Comparison of ENCODE assay signal across 10 cellular contexts in the genomic region with DNA sequence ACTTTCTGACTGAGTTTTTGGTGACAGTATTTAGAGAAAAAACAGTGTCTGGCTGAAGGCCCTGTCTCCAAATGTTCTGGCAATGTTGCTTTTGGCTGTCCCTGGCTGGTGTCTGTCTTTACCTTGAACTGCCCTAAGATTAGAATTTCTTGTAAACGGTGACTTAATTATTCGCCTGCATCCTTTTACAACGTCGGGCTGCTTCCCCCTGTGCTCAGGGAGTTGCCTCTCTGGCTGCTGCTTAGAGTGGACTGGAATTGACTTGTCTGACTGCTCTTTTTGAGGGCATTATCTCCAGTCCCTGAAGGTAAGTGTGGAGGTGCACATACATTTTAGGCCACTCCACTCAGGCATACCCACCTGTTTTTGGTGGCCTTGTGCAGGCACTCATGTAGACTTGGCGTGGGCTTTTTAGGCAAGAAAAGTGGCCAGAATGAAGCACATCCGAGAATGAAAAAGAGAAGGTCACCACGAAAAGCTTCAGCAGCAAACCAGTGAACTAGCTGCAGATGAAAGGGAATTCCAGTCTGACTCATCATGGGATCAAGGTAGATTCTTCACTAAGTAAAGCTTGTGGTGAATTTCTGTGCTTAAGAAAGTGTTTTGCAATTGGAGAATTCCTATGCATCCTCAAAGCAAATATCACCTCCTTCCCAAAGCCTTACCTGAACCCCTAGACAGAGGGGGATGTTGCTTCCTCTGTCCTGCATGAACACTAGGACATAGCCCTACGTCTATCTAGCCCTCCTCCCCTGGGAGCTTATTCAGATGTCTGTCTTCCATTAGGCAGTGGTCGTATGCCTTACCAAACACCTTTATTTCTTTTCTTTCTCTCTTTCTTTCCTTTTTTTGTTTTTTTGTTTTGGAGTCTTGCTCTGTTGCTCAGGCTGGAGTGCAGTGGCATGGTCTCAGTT.
DNase-seq lines count a peak whose midpoint lies in the region; ATAC-seq and TF ChIP-seq lines count a peak whose summit lies in the region.
"Had no signal": no experiment of that assay in that cellular context is flagged by ENCODE, and none has a peak within 500 bp of the region (broad histone marks: within the 10 kb centered on the region; RNA-seq: fewer than 3 reads in every experiment).

No MANE protein-coding gene starts in this region.

- H3K36me3 ChIP-seq in DOHH2 (ENCODE audit: control insufficient read depth, low read length) (no peaks in the 10 kb centered on the region), GM23248 (ENCODE audit: low read depth) (no peaks in the 10 kb centered on the region), PC-9 (ENCODE audit: low read depth) (no peaks in the 10 kb centered on the region), left ventricle myocardium inferior (no peaks in the 10 kb centered on the region), MM.1S (replicated peaks; ENCODE audit: insufficient read depth, low read length) (no peaks in the 10 kb centered on the region), testis (ENCODE audit: low read depth, missing control alignments) (no peaks in the 10 kb centered on the region), upper lobe of right lung (no peaks in the 10 kb centered on the region)
- H3K36me3 ChIP-seq: pancreas had no signal

- DNase-seq in GM23248 = peak; percentile 15
- peak; percentile 23 to 89 for DNase-seq in PC-9
- no peak for DNase-seq in left ventricle myocardium inferior
- no peak for DNase-seq in MM.1S
- no peak for DNase-seq in testis
- no peak for DNase-seq in upper lobe of right lung
- no peak for DNase-seq in C1 segment of cervical spinal cord (lab: John Stamatoyannopoulos, UW)
- DNase-seq: NCI-H82, pancreas had no signal

- no peak for TF ChIP-seq POLR2A in testis (IDR thresholded peaks at IDR 0.05)

- H3K79me2 ChIP-seq in DOHH2 (ENCODE audit: control insufficient read depth, low read length) (no peaks in the 10 kb centered on the region), GM23248 (ENCODE audit: insufficient read depth) (no peaks in the 10 kb centered on the region), PC-9 (ENCODE audit: low read depth) (no peaks in the 10 kb centered on the region), MM.1S (ENCODE audit: low read length) (no peaks in the 10 kb centered on the region)

- intact Hi-C loops in PC-9 (cut with micrococcal nuclease; ENCODE audit: unreplicated experiment) = loop anchor here (1.0 kb wide), 1 partner anchor 230 kb away; a partner anchor contains a TSS
- intact Hi-C loops in left ventricle myocardium inferior (cut with micrococcal nuclease) = no loop called here
- intact Hi-C loops in testis (cut with DNase I; ENCODE audit: low total_unique reads) = no loop called here
- intact Hi-C loops in upper lobe of right lung (cut with DNase I) = no loop called here

- H3K4me2 ChIP-seq in DOHH2 (ENCODE audit: low read length) (peak overlapping the region; percentile 20; the same call in 1 of the 2 replicates), GM23248 (ENCODE audit: unreplicated experiment) (no peak overlapping the region), PC-9 (peak overlapping the region; percentile 79), MM.1S (ENCODE audit: low read depth, low read length) (no peak overlapping the region)

- H4K20me1 ChIP-seq in DOHH2 (ENCODE audit: control insufficient read depth, insufficient read depth, low read depth, low read length) (no peaks in the 10 kb centered on the region), GM23248 (ENCODE audit: insufficient read depth) (no peaks in the 10 kb centered on the region), PC-9 (ENCODE audit: insufficient read depth) (no peaks in the 10 kb centered on the region), MM.1S (ENCODE audit: insufficient read depth, low read length) (no peaks in the 10 kb centered on the region)

- no peak overlapping the region for H3K9ac ChIP-seq in GM23248
- H3K9ac ChIP-seq in MM.1S (ENCODE audit: low read length) = no peak overlapping the region

- H3K27ac ChIP-seq in DOHH2 (ENCODE audit: low read depth, low read length) (no peak overlapping the region), GM23248 (no peak overlapping the region), PC-9 (peak overlapping the region; percentile 56), left ventricle myocardium inferior (replicated peaks) (peak overlapping the region; percentile 47), MM.1S (ENCODE audit: low read length) (no peak overlapping the region), testis (peak overlapping the region in 1 of 2 donors; percentile 5), upper lobe of right lung (no peak overlapping the region)
- H3K27ac ChIP-seq: pancreas had no signal

- in situ Hi-C loops in GM23248 (cut with MboI) = no loop called here

- no peaks in the 10 kb centered on the region for H3K27me3 ChIP-seq in DOHH2 (ENCODE audit: control insufficient read depth, low read length)
- H3K27me3 ChIP-seq in GM23248 (replicated peaks; ENCODE audit: insufficient read depth) = no peaks in the 10 kb centered on the region
- no peaks in the 10 kb centered on the region for H3K27me3 ChIP-seq in PC-9 (ENCODE audit: insufficient read depth, low read depth)
- no peaks in the 10 kb centered on the region for H3K27me3 ChIP-seq in left ventricle myocardium inferior (ENCODE audit: low read depth)
- no peaks in the 10 kb centered on the region for H3K27me3 ChIP-seq in MM.1S (replicated peaks; ENCODE audit: insufficient read depth, low read length)
- no peaks in the 10 kb centered on the region for H3K27me3 ChIP-seq in testis
- H3K27me3 ChIP-seq in upper lobe of right lung = no peaks in the 10 kb centered on the region
- H3K27me3 ChIP-seq: pancreas had no signal

- 73 to 74% methylated on average over 9 of the region's 9 CpGs for WGBS in GM23248 (ENCODE audit: low coverage in 1 of 2, low lambda C conversion rate in 2 of 2, missing lambda C conversion rate in 2 of 2), 2 experiments
- WGBS in testis, 2 donors = 48 to 52% methylated on average over 9 of the region's 9 CpGs

- H3K4me3 ChIP-seq in DOHH2 (ENCODE audit: low read length) (no peak overlapping the region), GM23248 (no peak overlapping the region), PC-9 (peak overlapping the region; percentile 32; the same call in 1 of the 2 replicates), left ventricle myocardium inferior (no peak overlapping the region), MM.1S (ENCODE audit: low read length) (no peak overlapping the region), testis (no peak overlapping the region), upper lobe of right lung (no peak overlapping the region)
- H3K4me3 ChIP-seq: pancreas had no signal

- BruUV-seq in PC-9 (replicated peaks; lab: Mats Ljungman, UMichigan) = no TSS peak

- ATAC-seq in upper lobe of right lung = no peak

- CTCF ChIA-PET in PC-9 (lab: Charles Lee) = interaction anchor here (1.1 kb wide), 1 partner anchor 229 kb away, joined by 3 read pairs; no protein-coding TSS in a partner anchor

- POLR2A ChIA-PET in PC-9 (lab: Charles Lee; ENCODE audit: unreplicated experiment) = no interaction called here

- TF ChIP-seq CTCF in DOHH2 (IDR thresholded peaks at IDR 0.05; ENCODE audit: low read depth, low read length, poor library complexity, severe bottlenecking) (no peak), PC-9 (conservative IDR thresholded peaks at IDR 0.05) (no peak), left ventricle myocardium inferior (IDR thresholded peaks at IDR 0.05; ENCODE audit: borderline replicate concordance) (no peak), MM.1S (IDR thresholded peaks at IDR 0.05; ENCODE audit: low read length) (no peak), testis (IDR thresholded peaks at IDR 0.05) (no peak), upper lobe of right lung (IDR thresholded peaks at IDR 0.05) (no peak)

- H3K9me2 ChIP-seq in DOHH2 (replicated peaks; ENCODE audit: control insufficient read depth, low read length) = no peaks in the 10 kb centered on the region
- H3K9me2 ChIP-seq in GM23248 (ENCODE audit: insufficient read depth) = no peaks in the 10 kb centered on the region
- H3K9me2 ChIP-seq in PC-9 (ENCODE audit: insufficient read depth) = no peaks in the 10 kb centered on the region
- H3K9me2 ChIP-seq in MM.1S (replicated peaks; ENCODE audit: insufficient read depth, low read length) = no peaks in the 10 kb centered on the region

- H2AFZ ChIP-seq in GM23248 = no peak overlapping the region
- 0 out of 2 replicates have a peak overlapping the region, but pooled peaks have one; percentile 6 for H2AFZ ChIP-seq in PC-9
- H2AFZ ChIP-seq in MM.1S (ENCODE audit: low read length) = no peak overlapping the region

- H3K9me3 ChIP-seq in DOHH2 (ENCODE audit: control insufficient read depth, insufficient read depth, low read length) (no peaks in the 10 kb centered on the region), GM23248 (ENCODE audit: low read depth) (no peaks in the 10 kb centered on the region), PC-9 (ENCODE audit: insufficient read depth, low read depth) (0 out of 2 replicates have a peak, but pooled peaks cover 7% of the 10 kb centered on the region), left ventricle myocardium inferior (replicated peaks) (peaks cover 6% of the 10 kb centered on the region), MM.1S (replicated peaks; ENCODE audit: insufficient read depth, low read length) (no peaks in the 10 kb centered on the region), testis (no peaks in the 10 kb centered on the region), upper lobe of right lung (no peaks in the 10 kb centered on the region)
- H3K9me3 ChIP-seq: pancreas had no signal

- H3F3A ChIP-seq in DOHH2 (ENCODE audit: control insufficient read depth, insufficient read depth) (no peaks in the 10 kb centered on the region), GM23248 (ENCODE audit: insufficient read depth) (no peaks in the 10 kb centered on the region), PC-9 (ENCODE audit: insufficient read depth, low read depth) (peaks cover 21% of the 10 kb centered on the region), MM.1S (ENCODE audit: insufficient read depth, low read length) (no peaks in the 10 kb centered on the region)

- H3K4me1 ChIP-seq in DOHH2 (ENCODE audit: control insufficient read depth, low read length) (peaks cover 24% of the 10 kb centered on the region), GM23248 (ENCODE audit: insufficient read depth) (no peaks in the 10 kb centered on the region), PC-9 (replicated peaks; ENCODE audit: insufficient read depth) (peaks cover 31% of the 10 kb centered on the region), left ventricle myocardium inferior (peaks cover 44% of the 10 kb centered on the region), MM.1S (ENCODE audit: low read length) (no peaks in the 10 kb centered on the region), testis (peaks cover 14% of the 10 kb centered on the region), upper lobe of right lung (peaks cover 10% of the 10 kb centered on the region)

Comparison
In these comparisons a context has a peak if more than half of its experiments do, and no peak if none do; other contexts are left out.
1. H3K27ac ChIP-seq: peak in PC-9 (single experiment) and left ventricle myocardium inferior (single experiment); none in DOHH2 (single experiment), GM23248 (single experiment), MM.1S (single experiment) and upper lobe of right lung (single experiment).
2. H3K4me2 ChIP-seq: peak in DOHH2 (single experiment) and PC-9 (single experiment); none in GM23248 (single experiment) and MM.1S (single experiment).
3. DNase-seq: peak in GM23248 (single experiment) and PC-9 (2 of 2); none in left ventricle myocardium inferior (single experiment), MM.1S (single experiment), testis (single experiment), upper lobe of right lung (single experiment) and C1 segment of cervical spinal cord (0 of 14).